25 cellular contexts compared by ENCODE assay signal in genomic region chr4:71426381-71427042, GRCh38.
"Had no signal": no experiment of that assay in that cellular context is flagged by ENCODE, and none has a peak within 500 bp of the region (broad histone marks: within the 10 kb centered on the region; RNA-seq: fewer than 3 reads in every experiment).

No MANE protein-coding gene starts in this region.

- H3K9me3 ChIP-seq: esophagus squamous epithelium, neutrophil, prostate gland, sigmoid colon, stomach, thyroid gland had no signal

- H3K27ac ChIP-seq: coronary artery, esophagus squamous epithelium, neutrophil, parathyroid adenoma, prostate gland, sigmoid colon, stomach, thyroid gland had no signal

- DNase-seq: dermis blood vessel endothelial cell; effector memory CD4-positive, alpha-beta T cell; esophagus squamous epithelium; hypothalamus; immature natural killer cell; mammary epithelial cell; mesendoderm; naive B cell; right cardiac atrium; sigmoid colon; stimulated activated CD4-positive, alpha-beta T cell treated with anti-CD3 and anti-CD28 coated beads, Interleukin-2, amount 100 ng/mL, for 24 hours; stimulated activated CD4-positive, alpha-beta T cell treated with anti-CD3 and anti-CD28 coated beads, Interleukin-4, amount 100 ng/mL, for 24 hours; stimulated activated naive CD4-positive, alpha-beta T cell treated with Interleukin-2 at 50 U/mL for 16 hours; stomach; thyroid gland had no signal

- H3K9ac ChIP-seq: parathyroid adenoma had no signal

- H3K36me3 Mint-ChIP-seq: naive B cell; stimulated activated effector memory CD8-positive, alpha-beta T cell treated with anti-CD3 and anti-CD28 coated beads, Interleukin-12 subunit alpha, Interleukin-12 subunit beta, amount 100 ng/mL, for 72 hours had no signal

- H3K27me3 Mint-ChIP-seq: central memory CD8-positive, alpha-beta T cell; naive B cell; natural killer cell treated with Interleukin-12 subunit alpha and Interleukin-12 subunit beta and Interleukin-15 and Interleukin-18, amount 100 ng/mL, for 72 hours; type B pancreatic cell had no signal

- H3K4me1 ChIP-seq: esophagus squamous epithelium, parathyroid adenoma, prostate gland, sigmoid colon, stomach, thyroid gland had no signal

- H3K36me3 ChIP-seq: esophagus squamous epithelium, neutrophil, prostate gland, sigmoid colon, stomach, thyroid gland had no signal

- H3K4me3 Mint-ChIP-seq: central memory CD8-positive, alpha-beta T cell; immature natural killer cell; naive B cell; natural killer cell treated with Interleukin-12 subunit alpha and Interleukin-12 subunit beta and Interleukin-15 and Interleukin-18, amount 100 ng/mL, for 72 hours; neural crest cell; stimulated activated effector memory CD8-positive, alpha-beta T cell treated with anti-CD3 and anti-CD28 coated beads, Interleukin-12 subunit alpha, Interleukin-12 subunit beta, amount 100 ng/mL, for 72 hours; type B pancreatic cell had no signal

- H3K27me3 ChIP-seq: esophagus squamous epithelium, neutrophil, sigmoid colon, stomach, thyroid gland had no signal

- H3K27ac Mint-ChIP-seq: naive B cell; natural killer cell treated with Interleukin-12 subunit alpha and Interleukin-12 subunit beta and Interleukin-15 and Interleukin-18, amount 100 ng/mL, for 72 hours; stimulated activated effector memory CD8-positive, alpha-beta T cell treated with anti-CD3 and anti-CD28 coated beads, Interleukin-12 subunit alpha, Interleukin-12 subunit beta, amount 100 ng/mL, for 72 hours; type B pancreatic cell had no signal

- ATAC-seq: left lobe of liver; natural killer cell treated with Interleukin-12 subunit alpha and Interleukin-12 subunit beta and Interleukin-15 and Interleukin-18, amount 100 ng/mL, for 72 hours; right cardiac atrium; stimulated activated effector memory CD8-positive, alpha-beta T cell treated with anti-CD3 and anti-CD28 coated beads, Interleukin-12 subunit alpha, Interleukin-12 subunit beta, amount 100 ng/mL, for 72 hours had no signal

- H3K9me3 Mint-ChIP-seq: central memory CD8-positive, alpha-beta T cell; stimulated activated effector memory CD8-positive, alpha-beta T cell treated with anti-CD3 and anti-CD28 coated beads, Interleukin-12 subunit alpha, Interleukin-12 subunit beta, amount 100 ng/mL, for 72 hours had no signal

- H3K4me3 ChIP-seq: coronary artery, esophagus squamous epithelium, prostate gland, sigmoid colon, stomach, thyroid gland had no signal

- H3K4me1 Mint-ChIP-seq: central memory CD8-positive, alpha-beta T cell; immature natural killer cell; naive B cell; neural crest cell; stimulated activated effector memory CD8-positive, alpha-beta T cell treated with anti-CD3 and anti-CD28 coated beads, Interleukin-12 subunit alpha, Interleukin-12 subunit beta, amount 100 ng/mL, for 72 hours had no signal
